In genomic region chr1:35555212-35555584, GRCh38 we compare ENCODE assay signal across 2 cellular contexts.
TF ChIP-seq lines count a peak whose summit lies in the region.

No MANE protein-coding gene starts in this region.

TF ChIP-seq in A549, 52 proteins besides CTCF, POLR2A, EP300 and RAD21:
- no peak for TF ChIP-seq MAX (IDR thresholded peaks at IDR 0.05)
- no peak for TF ChIP-seq HOXB5 (CRISPR knock-in tag; IDR thresholded peaks at IDR 0.05)
- no peak for TF ChIP-seq KDM5A (IDR thresholded peaks at IDR 0.05)
- TF ChIP-seq MYC (IDR thresholded peaks at IDR 0.05; ENCODE audit: borderline replicate concordance, low read length) = no peak
- no peak for TF ChIP-seq RFX5 (IDR thresholded peaks at IDR 0.05)

TF ChIP-seq in K562, 482 proteins besides CTCF, POLR2A, EP300 and RAD21:
- TF ChIP-seq BHLHE40 (IDR thresholded peaks at IDR 0.05; ENCODE audit: low read length) (no peak), PYGO2 (tag; IDR thresholded peaks at IDR 0.05) (no peak), RBM14 (IDR thresholded peaks at IDR 0.05; ENCODE audit: borderline replicate concordance, insufficient read depth, low read depth, low read length) (no peak)
- TF ChIP-seq, protein P1, sequence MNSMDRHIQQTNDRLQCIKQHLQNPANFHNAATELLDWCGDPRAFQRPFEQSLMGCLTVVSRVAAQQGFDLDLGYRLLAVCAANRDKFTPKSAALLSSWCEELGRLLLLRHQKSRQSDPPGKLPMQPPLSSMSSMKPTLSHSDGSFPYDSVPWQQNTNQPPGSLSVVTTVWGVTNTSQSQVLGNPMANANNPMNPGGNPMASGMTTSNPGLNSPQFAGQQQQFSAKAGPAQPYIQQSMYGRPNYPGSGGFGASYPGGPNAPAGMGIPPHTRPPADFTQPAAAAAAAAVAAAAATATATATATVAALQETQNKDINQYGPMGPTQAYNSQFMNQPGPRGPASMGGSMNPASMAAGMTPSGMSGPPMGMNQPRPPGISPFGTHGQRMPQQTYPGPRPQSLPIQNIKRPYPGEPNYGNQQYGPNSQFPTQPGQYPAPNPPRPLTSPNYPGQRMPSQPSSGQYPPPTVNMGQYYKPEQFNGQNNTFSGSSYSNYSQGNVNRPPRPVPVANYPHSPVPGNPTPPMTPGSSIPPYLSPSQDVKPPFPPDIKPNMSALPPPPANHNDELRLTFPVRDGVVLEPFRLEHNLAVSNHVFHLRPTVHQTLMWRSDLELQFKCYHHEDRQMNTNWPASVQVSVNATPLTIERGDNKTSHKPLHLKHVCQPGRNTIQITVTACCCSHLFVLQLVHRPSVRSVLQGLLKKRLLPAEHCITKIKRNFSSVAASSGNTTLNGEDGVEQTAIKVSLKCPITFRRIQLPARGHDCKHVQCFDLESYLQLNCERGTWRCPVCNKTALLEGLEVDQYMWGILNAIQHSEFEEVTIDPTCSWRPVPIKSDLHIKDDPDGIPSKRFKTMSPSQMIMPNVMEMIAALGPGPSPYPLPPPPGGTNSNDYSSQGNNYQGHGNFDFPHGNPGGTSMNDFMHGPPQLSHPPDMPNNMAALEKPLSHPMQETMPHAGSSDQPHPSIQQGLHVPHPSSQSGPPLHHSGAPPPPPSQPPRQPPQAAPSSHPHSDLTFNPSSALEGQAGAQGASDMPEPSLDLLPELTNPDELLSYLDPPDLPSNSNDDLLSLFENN (IDR thresholded peaks at IDR 0.05; ENCODE audit: low read depth in 2 of 2, low read length in 2 of 2) = no peak
